8 cellular contexts compared by ENCODE assay signal in genomic region chr1:160101037-160101716, GRCh38. TPM values are rescaled to one million over a fixed set of nuclear protein-coding genes. Genes with fewer than 3 reads are reported as not detected.
DNase-seq lines count a peak whose midpoint lies in the region; ATAC-seq and TF ChIP-seq lines count a peak whose summit lies in the region.

No MANE protein-coding gene starts in this region.

- H3K4me3 ChIP-seq in lower lobe of right lung = no peak overlapping the region

- no peak overlapping the region for H3K4me3 Mint-ChIP-seq in dendritic cell treated with granulocyte-macrophage colony-stimulating factor and Interleukin-4, amounts not matched to agents 40 ng/mL and 50 ng/mL, for 4 days

- peaks cover 9% of the 10 kb centered on the region for H3K36me3 Mint-ChIP-seq in dendritic cell treated with granulocyte-macrophage colony-stimulating factor and Interleukin-4, amounts not matched to agents 40 ng/mL and 50 ng/mL, for 4 days (ENCODE audit: low read depth)

- H3K27me3 Mint-ChIP-seq in dendritic cell treated with granulocyte-macrophage colony-stimulating factor and Interleukin-4, amounts not matched to agents 40 ng/mL and 50 ng/mL, for 4 days = no peaks in the 10 kb centered on the region

- no peaks in the 10 kb centered on the region for H3K36me3 ChIP-seq in lower lobe of right lung

- peaks cover 39% of the 10 kb centered on the region for H3K4me1 ChIP-seq in lower lobe of right lung

- no peaks in the 10 kb centered on the region for H3K9me3 ChIP-seq in lower lobe of right lung

- peak; percentile 80 for DNase-seq in EL
- DNase-seq in HPDE6-E6E7 (ENCODE audit: extremely low spot score) = peak; percentile 72
- DNase-seq in NCI-H82 treated with DMSO at 0.1 percent for 48 hours (lab: John Stamatoyannopoulos, UW; ENCODE audit: unreplicated experiment) = peak; percentile 76
- DNase-seq in activated CD4-positive, alpha-beta T cell treated with anti-CD3 and anti-CD28 coated beads, Interleukin-2, amount 50 U/mL, for 48 hours = peak; percentile 76 to 83
- peak; percentile 84 for DNase-seq in lower lobe of right lung
- peak; percentile 52 to 65 (median 53) for DNase-seq in stimulated activated CD4-positive, alpha-beta T cell treated with anti-CD3 and anti-CD28 coated beads, TNF-alpha, amount 100 ng/mL, for 4 hours (ENCODE audit: low read depth in 3 of 3)

- H3K27me3 ChIP-seq in lower lobe of right lung (ENCODE audit: low read depth) = no peaks in the 10 kb centered on the region

- peaks cover 85% of the 10 kb centered on the region for H3K4me1 Mint-ChIP-seq in dendritic cell treated with granulocyte-macrophage colony-stimulating factor and Interleukin-4, amounts not matched to agents 40 ng/mL and 50 ng/mL, for 4 days (ENCODE audit: low read depth)

- peak overlapping the region; percentile 33 for H3K27ac ChIP-seq in lower lobe of right lung

- ATAC-seq in lower lobe of right lung = peak; percentile 43 to 66
- no peak for ATAC-seq in HG03457 (IDR thresholded peaks at IDR 0.05; ENCODE audit: unreplicated experiment)

- H3K27ac Mint-ChIP-seq in dendritic cell treated with granulocyte-macrophage colony-stimulating factor and Interleukin-4, amounts not matched to agents 40 ng/mL and 50 ng/mL, for 4 days = peak overlapping the region; percentile 57

- peak; percentile 82 for TF ChIP-seq CTCF in lower lobe of right lung (IDR thresholded peaks at IDR 0.05)

- H3K9me3 Mint-ChIP-seq in dendritic cell treated with granulocyte-macrophage colony-stimulating factor and Interleukin-4, amounts not matched to agents 40 ng/mL and 50 ng/mL, for 4 days = no peaks in the 10 kb centered on the region

- intact Hi-C loops in dendritic cell treated with granulocyte-macrophage colony-stimulating factor and Interleukin-4, amounts not matched to agents 40 ng/mL and 50 ng/mL, for 4 days (cut with micrococcal nuclease) = loop anchor here (2.0 to 5.0 kb wide), 5 partner anchors 61 to 276 kb away; no protein-coding TSS in a partner anchor
- intact Hi-C loops in lower lobe of right lung (cut with DNase I) = no loop called here

RNA-seq across cellular contexts. Expression of gene IGSF8, which starts 2.8 kb away (rescaled TPM):
- 35.9 TPM for total RNA-seq in lower lobe of right lung

RNA-seq across cellular contexts. Expression of gene ATP1A2, which starts 14.4 kb away (rescaled TPM):
- total RNA-seq in lower lobe of right lung = 4.5 TPM

RNA-seq across cellular contexts. Expression of gene KCNJ9, which starts 19.8 kb away (rescaled TPM):
- not detected for total RNA-seq in lower lobe of right lung

RNA-seq across cellular contexts. Expression of gene KCNJ10, which starts 31.2 kb away (rescaled TPM):
- total RNA-seq in lower lobe of right lung = 0.15 TPM

RNA-seq across cellular contexts. Expression of gene ATP1A4, which starts 50.2 kb away (rescaled TPM):
- total RNA-seq in lower lobe of right lung = 1.1 TPM
